Comparison of ENCODE assay signal across 8 cellular contexts in the genomic region with DNA sequence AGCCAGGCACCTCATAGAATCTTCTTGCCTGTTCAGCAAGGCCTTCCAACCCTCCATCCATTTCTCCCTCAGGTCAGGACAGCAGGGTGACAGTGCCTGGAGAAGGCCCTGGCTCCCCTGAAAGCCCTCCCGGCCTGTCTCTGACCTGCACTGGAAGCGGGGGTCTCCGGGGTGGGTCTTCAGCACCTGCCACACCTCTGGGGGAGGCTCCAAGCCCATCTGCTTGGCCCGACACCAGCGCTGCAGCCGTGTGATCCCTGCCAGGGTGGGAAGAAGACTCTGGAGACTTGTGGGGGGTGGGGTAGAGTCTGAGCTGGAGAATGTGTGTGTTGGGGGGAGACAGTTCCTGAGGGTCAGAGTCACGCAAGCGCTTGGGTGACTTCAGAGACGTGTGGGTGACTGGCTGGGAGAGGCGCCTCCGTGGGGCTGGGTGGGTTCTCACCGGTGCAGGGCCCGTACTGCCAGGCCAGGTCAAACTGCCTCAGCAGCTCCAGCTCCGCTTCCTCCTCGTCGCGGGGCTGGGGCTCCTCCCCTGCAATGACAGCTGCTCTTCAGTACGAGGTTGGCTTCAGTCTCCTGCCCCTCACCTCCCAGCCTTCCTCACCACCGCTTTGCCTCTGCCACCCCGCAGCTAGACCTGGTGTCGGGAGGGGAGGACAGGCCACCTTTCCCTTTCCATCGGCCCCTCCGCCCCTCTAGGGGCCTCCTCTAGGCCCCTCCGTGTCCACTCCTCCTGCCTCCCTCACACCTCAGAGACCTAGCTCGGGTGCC. TPM values are rescaled to one million over a fixed set of nuclear protein-coding genes. Genes with fewer than 3 reads are reported as not detected.
DNase-seq lines count a peak whose midpoint lies in the region; ATAC-seq, FAIRE-seq and TF ChIP-seq lines count a peak whose summit lies in the region.

No MANE protein-coding gene starts in this region.

- H3K4me1 Mint-ChIP-seq in activated naive CD4-positive, alpha-beta T cell treated with anti-CD3 and anti-CD28 coated beads, Interleukin-2, amount 10 ng/mL, durations not matched to agents 7 days and 5 days: peaks cover 53% of the 10 kb centered on the region
- H3K4me1 Mint-ChIP-seq in chondrocyte (ENCODE audit: low read depth) (peaks cover 68% of the 10 kb centered on the region), type B pancreatic cell (ENCODE audit: unreplicated experiment) (peaks cover 33% of the 10 kb centered on the region)

- peak overlapping the region; percentile 93 for H3K4me3 ChIP-seq in PC-9
- H3K4me3 ChIP-seq in lower lobe of right lung: peak overlapping the region; percentile 79

- H4K20me1 ChIP-seq in PC-9 (ENCODE audit: insufficient read depth): no peaks in the 10 kb centered on the region

- no peaks in the 10 kb centered on the region for H3K9me2 ChIP-seq in PC-9 (ENCODE audit: insufficient read depth)

- no peaks in the 10 kb centered on the region for H3K9me3 ChIP-seq in PC-9 (ENCODE audit: insufficient read depth, low read depth)
- H3K9me3 ChIP-seq in lower lobe of right lung: no peaks in the 10 kb centered on the region

- H3K4me1 ChIP-seq in PC-9 (replicated peaks; ENCODE audit: insufficient read depth) (peaks cover 70% of the 10 kb centered on the region), lower lobe of right lung (peaks cover 62% of the 10 kb centered on the region)

- TSS peak; percentile 58 for BruUV-seq in PC-9 (replicated peaks; lab: Mats Ljungman, UMichigan)

- peaks cover 9% of the 10 kb centered on the region for H3K36me3 Mint-ChIP-seq in activated naive CD4-positive, alpha-beta T cell treated with anti-CD3 and anti-CD28 coated beads, Interleukin-2, amount 10 ng/mL, durations not matched to agents 7 days and 5 days
- H3K36me3 Mint-ChIP-seq in chondrocyte (ENCODE audit: low read depth): no peaks in the 10 kb centered on the region
- H3K36me3 Mint-ChIP-seq in type B pancreatic cell: no peaks in the 10 kb centered on the region

- H3K27ac Mint-ChIP-seq in activated naive CD4-positive, alpha-beta T cell treated with anti-CD3 and anti-CD28 coated beads, Interleukin-2, amount 10 ng/mL, durations not matched to agents 7 days and 5 days: peak overlapping the region; percentile 99
- peak overlapping the region; percentile 100 for H3K27ac Mint-ChIP-seq in chondrocyte (ENCODE audit: unreplicated experiment)
- H3K27ac Mint-ChIP-seq in type B pancreatic cell: peak overlapping the region; percentile 94

- DNase-seq in activated naive CD4-positive, alpha-beta T cell treated with anti-CD3 and anti-CD28 coated beads, Interleukin-2, amount 10 ng/mL, durations not matched to agents 7 days and 5 days: no peak
- DNase-seq in activated naive CD4-positive, alpha-beta T cell treated with Interleukin-2 at 50 U/mL for 16 hours: no peak
- DNase-seq in PC-9 (peak in 1 of 2 experiments; percentile 67), chondrocyte (ENCODE audit: low spot score) (no peak), lower lobe of right lung (peak; percentile 82), type B pancreatic cell (ENCODE audit: extremely low spot score, unreplicated experiment) (no peak), urothelium cell line (ENCODE audit: low spot score) (no peak)

- H3K4me2 ChIP-seq in PC-9: peak overlapping the region; percentile 97

- POLR2A ChIA-PET in PC-9 (lab: Charles Lee; ENCODE audit: unreplicated experiment): interaction anchor here (0.6 to 1.2 kb wide), 6 partner anchors 25 to 298 kb away, joined by 3 to 7 read pairs (median 4); partner anchors contain the start of gene CDK2AP2

- H3K27me3 ChIP-seq in PC-9 (ENCODE audit: insufficient read depth, low read depth): no peaks in the 10 kb centered on the region
- H3K27me3 ChIP-seq in lower lobe of right lung (ENCODE audit: low read depth): no peaks in the 10 kb centered on the region

- peak; percentile 13 for ATAC-seq in HG03045 (IDR thresholded peaks at IDR 0.05; ENCODE audit: unreplicated experiment)
- peak; percentile 50 to 53 for ATAC-seq in lower lobe of right lung

- H2AFZ ChIP-seq in PC-9: peak overlapping the region; percentile 75

- no peaks in the 10 kb centered on the region for H3K9me3 Mint-ChIP-seq in activated naive CD4-positive, alpha-beta T cell treated with anti-CD3 and anti-CD28 coated beads, Interleukin-2, amount 10 ng/mL, durations not matched to agents 7 days and 5 days
- H3K9me3 Mint-ChIP-seq in chondrocyte (ENCODE audit: low read depth) (no peaks in the 10 kb centered on the region), type B pancreatic cell (no peaks in the 10 kb centered on the region)

- peak overlapping the region; percentile 95 for H3K4me3 Mint-ChIP-seq in activated naive CD4-positive, alpha-beta T cell treated with anti-CD3 and anti-CD28 coated beads, Interleukin-2, amount 10 ng/mL, durations not matched to agents 7 days and 5 days
- H3K4me3 Mint-ChIP-seq in chondrocyte (ENCODE audit: unreplicated experiment) (peak overlapping the region; percentile 93), type B pancreatic cell (peak overlapping the region; percentile 94)

- intact Hi-C loops in PC-9 (cut with micrococcal nuclease; ENCODE audit: unreplicated experiment) (loop anchor here (1.0 to 5.0 kb wide), 4 partner anchors 22 to 305 kb away; partner anchors contain the start of genes GSTP1 and TMEM134), lower lobe of right lung (cut with DNase I) (loop anchor here (5.0 kb wide), 1 partner anchor 35 kb away; no protein-coding TSS in a partner anchor)

- CTCF ChIA-PET in activated naive CD4-positive, alpha-beta T cell treated with anti-CD3 and anti-CD28 coated beads, Interleukin-2, amount 10 ng/mL, durations not matched to agents 7 days and 5 days (lab: Charles Lee): interaction anchor here (0.9 to 11.4 kb wide), 14 partner anchors 7 to 154 kb away, joined by 3 to 564 read pairs (median 4); partner anchors contain the start of genes CLCF1, PPP1CA and RAD9A
- CTCF ChIA-PET in PC-9 (lab: Charles Lee): interaction anchor here (0.7 to 4.1 kb wide), 5 partner anchors 21 to 112 kb away, joined by 3 to 55 read pairs (median 6); partner anchors contain the start of gene PPP1CA

- peaks cover 69% of the 10 kb centered on the region for H3F3A ChIP-seq in PC-9 (ENCODE audit: insufficient read depth, low read depth)

- peaks cover 49% of the 10 kb centered on the region for H3K79me2 ChIP-seq in PC-9 (ENCODE audit: low read depth)

- H3K27ac ChIP-seq in PC-9 (peak overlapping the region; percentile 90), lower lobe of right lung (peak overlapping the region; percentile 94)

- TF ChIP-seq CTCF in PC-9 (conservative IDR thresholded peaks at IDR 0.05) (no peak), chondrocyte (IDR thresholded peaks at IDR 0.05) (no peak), lower lobe of right lung (IDR thresholded peaks at IDR 0.05) (no peak), type B pancreatic cell (conservative IDR thresholded peaks at IDR 0.05) (no peak)

- H3K36me3 ChIP-seq in PC-9 (ENCODE audit: low read depth) (no peaks in the 10 kb centered on the region), lower lobe of right lung (no peaks in the 10 kb centered on the region)

- H3K27me3 Mint-ChIP-seq in activated naive CD4-positive, alpha-beta T cell treated with anti-CD3 and anti-CD28 coated beads, Interleukin-2, amount 10 ng/mL, durations not matched to agents 7 days and 5 days: peaks cover 4% of the 10 kb centered on the region
- H3K27me3 Mint-ChIP-seq in chondrocyte (ENCODE audit: low read depth) (no peaks in the 10 kb centered on the region), type B pancreatic cell (no peaks in the 10 kb centered on the region)

- FAIRE-seq in urothelium cell line (lab: Jason Lieb, UNC): no peak

RNA-seq across cellular contexts. Expression of gene POLD4, which starts 0.6 kb away (rescaled TPM):
- total RNA-seq in PC-9 (2021) (67.1 and 83.7 TPM in 2 replicates), chondrocyte (48.8 to 67.7 TPM (median 63.4 TPM) in 3 replicates), lower lobe of right lung (86.6 TPM), type B pancreatic cell (ENCODE audit: low replicate concordance) (15.0 and 29.4 TPM in 2 replicates)

RNA-seq across cellular contexts. Expression of gene CLCF1, which starts 20.7 kb away (rescaled TPM):
- total RNA-seq in PC-9 (2021) (15.9 and 17.0 TPM in 2 replicates), chondrocyte (2.0 to 5.6 TPM (median 4.9 TPM) in 3 replicates), lower lobe of right lung (3.7 TPM), type B pancreatic cell (ENCODE audit: low replicate concordance) (3.2 and 6.7 TPM in 2 replicates)

RNA-seq across cellular contexts. Expression of gene RAD9A, which starts 39.1 kb away (rescaled TPM):
- total RNA-seq in PC-9 (2021) (62.8 and 79.8 TPM in 2 replicates), chondrocyte (11.1 to 14.6 TPM (median 11.6 TPM) in 3 replicates), lower lobe of right lung (28.9 TPM), type B pancreatic cell (ENCODE audit: low replicate concordance) (29.5 and 41.2 TPM in 2 replicates)

RNA-seq across cellular contexts. Expression of gene PPP1CA, which starts 48.9 kb away (rescaled TPM):
- total RNA-seq in PC-9 (2021): 306 and 351 TPM in 2 replicates
- 95.2 to 113 TPM (median 109 TPM) in 3 replicates for total RNA-seq in chondrocyte
- total RNA-seq in lower lobe of right lung: 144 TPM
- 137 TPM in 2 replicates for total RNA-seq in type B pancreatic cell (ENCODE audit: low replicate concordance)

RNA-seq across cellular contexts. Expression of gene SSH3, which starts 49.4 kb away (rescaled TPM):
- total RNA-seq in PC-9 (2021): 97.8 and 124 TPM in 2 replicates
- 19.8 to 30.0 TPM (median 28.4 TPM) in 3 replicates for total RNA-seq in chondrocyte
- total RNA-seq in lower lobe of right lung: 37.7 TPM
- 32.0 and 40.9 TPM in 2 replicates for total RNA-seq in type B pancreatic cell (ENCODE audit: low replicate concordance)
